In the genomic region with DNA sequence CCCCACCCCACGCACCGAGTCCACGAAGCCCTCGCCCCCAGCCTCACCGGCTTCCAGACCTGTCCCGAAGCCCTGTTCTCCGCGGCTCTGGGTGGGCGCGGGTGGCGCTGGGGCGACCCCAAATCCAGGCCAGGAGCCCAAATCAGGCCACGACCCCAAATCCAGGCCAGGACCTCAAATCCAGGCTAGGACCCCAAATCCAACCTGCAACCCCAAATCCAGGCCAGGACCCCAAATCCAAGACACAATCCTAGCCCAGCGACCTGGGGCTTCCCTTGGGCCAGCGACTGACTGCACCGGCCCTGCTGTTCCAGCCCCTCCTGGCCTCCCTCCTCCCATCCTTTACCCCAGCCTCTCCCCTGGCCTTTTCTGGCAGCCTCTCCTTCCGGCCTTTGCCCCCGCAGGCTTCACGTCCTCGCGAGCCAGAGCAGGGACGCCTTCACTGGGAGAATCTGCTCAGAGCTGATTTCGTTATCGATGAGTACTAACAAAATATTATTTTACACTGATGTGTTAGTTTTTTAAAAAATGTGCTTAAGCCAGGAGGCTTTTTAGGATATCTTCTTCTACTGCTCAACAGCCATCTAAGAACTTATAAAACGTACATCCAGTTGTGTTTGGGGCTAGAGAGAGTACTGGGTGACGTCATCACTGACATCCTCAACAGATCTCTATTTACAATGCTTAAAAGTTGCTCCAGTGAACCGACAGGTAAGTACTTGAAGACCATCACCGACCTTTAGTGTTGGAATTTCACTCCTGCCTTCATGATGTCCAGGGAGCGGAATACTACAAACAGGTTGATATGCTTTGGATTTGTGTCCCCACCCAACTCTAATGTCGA, we compare ENCODE assay signal across 11 cellular contexts. TPM values are rescaled to one million over a fixed set of nuclear protein-coding genes. Genes with fewer than 3 reads are reported as not detected.
DNase-seq lines count a peak whose midpoint lies in the region; FAIRE-seq and TF ChIP-seq lines count a peak whose summit lies in the region.
"Had no signal": no experiment of that assay in that cellular context is flagged by ENCODE, and none has a peak within 500 bp of the region (broad histone marks: within the 10 kb centered on the region; RNA-seq: fewer than 3 reads in every experiment).

No MANE protein-coding gene starts in this region.

- no peak overlapping the region for H3K9ac ChIP-seq in BLaER1

- H2AFZ ChIP-seq in osteoblast (ENCODE audit: low read length), result no peak overlapping the region

- FAIRE-seq in HTR-8/SVneo (lab: Jason Lieb, UNC), result peak; percentile 4

- H3K36me3 ChIP-seq in BLaER1, result peaks cover 2% of the 10 kb centered on the region; the same call in 1 of the 2 replicates
- H3K36me3 ChIP-seq in osteoblast (ENCODE audit: insufficient read depth, low read length), result no peaks in the 10 kb centered on the region

- peak; percentile 0 for TF ChIP-seq CTCF in fibroblast of pulmonary artery (IDR thresholded peaks at IDR 0.05; ENCODE audit: low read length, missing control alignments)
- TF ChIP-seq CTCF in osteoblast (IDR thresholded peaks at IDR 0.05; ENCODE audit: extremely low read depth, low read depth, low read length), result no peak

- peaks cover 7% of the 10 kb centered on the region for H3K4me1 ChIP-seq in BLaER1
- H3K4me1 ChIP-seq in osteoblast (ENCODE audit: insufficient read depth, low read length), result no peaks in the 10 kb centered on the region

- H3K4me2 ChIP-seq in BLaER1 (peak overlapping the region; percentile 59), osteoblast (ENCODE audit: insufficient read depth, low read length) (peak overlapping the region; percentile 77)

- H3K4me3 ChIP-seq in BLaER1 (peak overlapping the region; percentile 44), fibroblast of pulmonary artery (replicated peaks; ENCODE audit: low read depth, low read length) (peak overlapping the region; percentile 46), osteoblast (ENCODE audit: insufficient read depth, low read length) (no peak overlapping the region)

- H3K9me3 ChIP-seq in BLaER1 (no peaks in the 10 kb centered on the region), osteoblast (ENCODE audit: low read depth, low read length) (no peaks in the 10 kb centered on the region)

- H3K27me3 ChIP-seq in BLaER1, result peaks cover 45% of the 10 kb centered on the region
- peaks cover 32% of the 10 kb centered on the region for H3K27me3 ChIP-seq in osteoblast (ENCODE audit: insufficient read depth, low read length)

- no peak overlapping the region for H3K27ac ChIP-seq in BLaER1
- H3K27ac ChIP-seq in osteoblast (ENCODE audit: low read depth, low read length), result no peak overlapping the region

- DNase-seq in HTR-8/SVneo (ENCODE audit: insufficient read length, low spot score) (no peak), fibroblast of pulmonary artery (ENCODE audit: low read depth) (no peak), osteoblast (ENCODE audit: insufficient read length, low spot score, missing footprints) (no peak), NCI-H128 (lab: John Stamatoyannopoulos, UW; ENCODE audit: unreplicated experiment) (no peak), GM03348 (ENCODE audit: low spot score) (no peak)
- DNase-seq in stimulated activated CD4-positive, alpha-beta T cell treated with anti-CD3 and anti-CD28 coated beads, Interleukin-2, amount 100 ng/mL, for 48 hours, result no peak
- DNase-seq in stimulated activated CD4-positive, alpha-beta T cell treated with anti-CD3 and anti-CD28 coated beads, Interleukin-15, amount 100 ng/mL, for 24 hours, result no peak
- DNase-seq: CD4-positive, CD25-positive, alpha-beta regulatory T cell; GF-D8; NCI-H446 had no signal

- H3K79me2 ChIP-seq in osteoblast (ENCODE audit: insufficient read depth, low read length), result no peaks in the 10 kb centered on the region

- no peaks in the 10 kb centered on the region for H4K20me1 ChIP-seq in BLaER1
- no peaks in the 10 kb centered on the region for H4K20me1 ChIP-seq in osteoblast (ENCODE audit: insufficient read depth, low read length)

RNA-seq across cellular contexts. Expression of gene TRIP13, which starts 34.7 kb away (rescaled TPM):
- 3.8 and 4.0 TPM in 2 replicates for total RNA-seq in osteoblast

RNA-seq across cellular contexts. Expression of gene BRD9, which starts 34.8 kb away (rescaled TPM):
- total RNA-seq in osteoblast, result 29.8 and 35.8 TPM in 2 replicates
